In the genomic region with DNA sequence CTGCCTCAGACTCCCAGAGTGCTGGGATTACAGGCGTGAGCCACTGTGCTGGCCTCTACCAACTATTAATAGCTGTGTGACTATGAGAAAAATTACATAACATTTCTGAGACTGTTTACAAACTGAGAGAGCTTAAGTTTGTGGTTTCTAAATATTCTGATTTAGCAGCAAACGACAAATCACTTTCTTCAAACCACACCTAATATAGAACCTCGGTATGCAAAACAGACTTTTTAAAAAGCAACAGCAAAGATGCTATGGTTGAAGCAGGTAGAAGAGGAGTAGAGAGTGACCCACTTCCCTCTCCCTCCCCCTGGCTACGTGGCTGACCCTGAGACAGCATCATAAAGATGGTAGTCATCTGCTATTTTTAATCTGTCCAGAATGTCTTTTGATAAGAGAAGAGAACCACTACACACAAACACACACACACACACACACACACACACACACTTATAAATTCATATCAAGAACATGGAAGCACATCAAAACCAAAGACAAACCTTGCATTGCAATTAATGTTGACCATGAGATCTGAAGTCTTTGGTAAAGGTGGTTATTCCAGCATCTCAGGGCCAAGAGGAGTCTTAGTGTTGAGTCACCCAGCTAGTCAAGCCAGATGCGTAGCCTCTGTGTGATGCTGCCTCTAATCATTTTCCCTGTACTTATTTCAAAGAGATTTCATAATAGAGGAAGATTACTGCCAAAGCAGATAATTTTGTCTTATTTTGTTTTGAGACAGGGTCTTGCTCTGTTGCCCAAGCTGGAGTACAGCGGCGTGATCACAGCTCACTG, we compare ENCODE assay signal across 25 cellular contexts. TPM values are rescaled to one million over a fixed set of nuclear protein-coding genes. Genes with fewer than 3 reads are reported as not detected.
"Had no signal": no experiment of that assay in that cellular context is flagged by ENCODE, and none has a peak within 500 bp of the region (broad histone marks: within the 10 kb centered on the region; RNA-seq: fewer than 3 reads in every experiment).

No MANE protein-coding gene starts in this region.

- H3K4me1 ChIP-seq: esophagus squamous epithelium, left lung, thyroid gland had no signal

- H3K36me3 ChIP-seq: esophagus squamous epithelium, left lung, thyroid gland had no signal

- H3K4me3 ChIP-seq: esophagus squamous epithelium, left lung, thyroid gland had no signal

- H3K9me3 ChIP-seq: esophagus squamous epithelium, thyroid gland had no signal

- DNase-seq: activated CD4-positive, alpha-beta T cell treated with anti-CD3 and anti-CD28 coated beads, Interleukin-2, amount 10 ng/mL, durations not matched to agents 7 days and 5 days; activated CD8-positive, alpha-beta memory T cell treated with anti-CD3 and anti-CD28 coated beads for 24 hours; activated effector memory CD4-positive, alpha-beta T cell treated with anti-CD3 and anti-CD28 coated beads, Interleukin-2, amount 50 U/mL, for 16 hours; activated T-cell treated with anti-CD3 and anti-CD28 coated beads, Interleukin-2, amount 50 U/mL, for 72 hours; dermis blood vessel endothelial cell; effector memory CD4-positive, alpha-beta T cell; esophagus squamous epithelium; kidney; left lung; stimulated activated CD4-positive, alpha-beta T cell treated with anti-CD3 and anti-CD28 coated beads, Interleukin-12 subunit alpha, Interleukin-12 subunit beta, amount 100 ng/mL, for 4 hours; stimulated activated CD4-positive, alpha-beta T cell treated with anti-CD3 and anti-CD28 coated beads, Interleukin-1b, Interleukin-23, amount 100 ng/mL, for 48 hours; stimulated activated CD8-positive, alpha-beta memory T cell treated with anti-CD3 and anti-CD28 coated beads, Interleukin-4, amount 100 ng/mL, for 48 hours; stimulated activated naive CD4-positive, alpha-beta T cell; T-helper 1 cell; T1000; thyroid gland had no signal

- H3K27me3 ChIP-seq: esophagus squamous epithelium, left lung, thyroid gland had no signal

- H3K27ac ChIP-seq: esophagus squamous epithelium, left lung, thyroid gland had no signal

- ATAC-seq: activated CD4-positive, CD25-positive, alpha-beta regulatory T cell treated with anti-CD3 and anti-CD28 coated beads, Interleukin-2, amount 50 U/mL, for 24 hours; activated T-cell treated with anti-CD3 and anti-CD28 coated beads, Interleukin-2, amount 50 U/mL, for 72 hours; left lung had no signal

RNA-seq across cellular contexts. Expression of a gene that starts 58.1 kb away (rescaled TPM):
- total RNA-seq: activated CD4-positive, alpha-beta T cell treated with anti-CD3 and anti-CD28 coated beads, Interleukin-2, amount 10 ng/mL, durations not matched to agents 7 days and 5 days; activated T-cell treated with anti-CD3 and anti-CD28 coated beads, Interleukin-2, amount 50 U/mL, for 72 hours; cardiac septum; dermis blood vessel endothelial cell; endothelial cell of umbilical vein; esophagus squamous epithelium; kidney; left lung; mononuclear cell; omental fat pad; posterior vena cava; thyroid gland; ureter had no signal
- polyA plus RNA-seq: adipose tissue, endothelial cell of umbilical vein, neural cell had no signal
